8 cellular contexts compared by ENCODE assay signal in the genomic region with DNA sequence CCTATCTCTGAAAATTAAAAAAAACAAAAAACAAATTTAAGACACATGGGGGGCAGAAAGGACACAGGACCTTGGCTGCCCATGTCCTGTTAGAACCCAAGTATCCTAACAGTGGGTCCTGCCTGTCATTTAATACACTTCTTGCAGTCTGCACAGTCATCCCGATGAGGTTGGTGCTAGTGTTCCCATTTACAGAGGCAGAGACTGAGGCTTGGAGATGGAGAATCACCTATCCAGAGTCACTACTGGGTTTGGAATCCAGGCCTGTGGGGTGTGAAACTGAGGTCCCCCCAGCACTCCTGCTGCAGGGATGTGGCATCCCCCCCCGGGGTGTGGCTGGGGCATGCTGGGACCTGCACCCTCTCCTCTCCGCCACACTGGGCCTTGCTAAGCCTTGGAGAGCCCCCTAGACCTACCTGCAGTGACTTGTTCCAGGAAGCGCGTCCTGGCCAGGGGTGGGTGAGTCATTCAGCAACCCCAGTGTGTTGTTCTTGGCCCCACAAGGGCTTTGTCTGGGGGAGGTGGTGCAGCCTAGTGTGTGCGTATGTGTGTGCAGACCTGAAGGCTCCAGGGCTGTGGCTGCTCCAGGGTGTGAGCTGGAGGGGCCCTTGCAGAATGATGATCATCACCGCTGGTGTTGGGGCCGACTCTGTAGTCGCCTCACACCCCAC. TPM values are rescaled to one million over a fixed set of nuclear protein-coding genes. Genes with fewer than 3 reads are reported as not detected.
DNase-seq lines count a peak whose midpoint lies in the region; ATAC-seq, FAIRE-seq and TF ChIP-seq lines count a peak whose summit lies in the region.

No MANE protein-coding gene starts in this region.

- no peaks in the 10 kb centered on the region for H4K20me1 ChIP-seq in H1 (replicated peaks in 1 of 2; ENCODE audit: control insufficient read depth in 1 of 2, insufficient read depth in 2 of 2, low read length in 2 of 2)

- H3K79me2 ChIP-seq in H1 (ENCODE audit: control insufficient read depth in 1 of 2, insufficient read depth in 2 of 2, low read length in 2 of 2), result no peaks in the 10 kb centered on the region

- no peak for TF ChIP-seq CTCF in H1 (IDR thresholded peaks at IDR 0.05; ENCODE audit: control extremely low read depth in 1 of 3, insufficient read depth in 1 of 3, low read depth in 1 of 3, low read length in 3 of 3)
- TF ChIP-seq CTCF in glutamatergic neuron (IDR thresholded peaks at IDR 0.05; ENCODE audit: partially characterized antibody, unreplicated experiment), result no peak
- TF ChIP-seq CTCF in sigmoid colon (IDR thresholded peaks at IDR 0.05), result no peak

- DNase-seq in RPMI7951 (ENCODE audit: low read depth), result peak; percentile 76
- DNase-seq in H1 (ENCODE audit: low read depth in 1 of 2, low spot score in 2 of 2), result no peak
- peak; percentile 5 to 17 for DNase-seq in stimulated activated CD8-positive, alpha-beta memory T cell treated with anti-CD3 and anti-CD28 coated beads, Interleukin-7, amount 100 ng/mL, for 1 hour (ENCODE audit: low read depth in 2 of 2)
- no peak for DNase-seq in glutamatergic neuron
- DNase-seq in NCI-H526 (lab: John Stamatoyannopoulos, UW), result no peak
- DNase-seq in sigmoid colon, result no peak

- FAIRE-seq in H1 (lab: Jason Lieb, UNC), result no peak

- H3K9me3 Mint-ChIP-seq in glutamatergic neuron (ENCODE audit: unreplicated experiment), result peaks cover 4% of the 10 kb centered on the region

- TF ChIP-seq POLR2A in H1 (IDR thresholded peaks at IDR 0.05; ENCODE audit: control extremely low read depth in 1 of 2, low read depth in 2 of 2, low read length in 2 of 2) (no peak), sigmoid colon (IDR thresholded peaks at IDR 0.05) (no peak)

- H3K4me1 Mint-ChIP-seq in glutamatergic neuron (ENCODE audit: low read depth, unreplicated experiment), result no peaks in the 10 kb centered on the region

- H2AK5ac ChIP-seq in H1 (ENCODE audit: low read depth, low read length), result no peak overlapping the region

- no peak overlapping the region for H3K18ac ChIP-seq in H1 (ENCODE audit: extremely low read depth, low read length)

- H3K4me3 Mint-ChIP-seq in glutamatergic neuron (ENCODE audit: unreplicated experiment), result no peak overlapping the region

- H3K27ac ChIP-seq in H1 (ENCODE audit: low read depth, low read length) (no peak overlapping the region), sigmoid colon (no peak overlapping the region)

- H2BK120ac ChIP-seq in H1 (replicated peaks; ENCODE audit: low read depth, low read length), result no peak overlapping the region

- POLR2A ChIA-PET in H1 (lab: Charles Lee; ENCODE audit: partially characterized antibody), result interaction anchor here (0.6 to 1.0 kb wide), 3 partner anchors 12 to 54 kb away, joined by 3 read pairs; no protein-coding TSS in a partner anchor

- peaks cover 0 to 6% (median 4%) of the 10 kb centered on the region in 4 experiments; a peak in 3 of 7 replicates for H3K4me1 ChIP-seq in H1 (replicated peaks in 1 of 4; ENCODE audit: control insufficient read depth in 3 of 4, insufficient read depth in 4 of 4, low read length in 3 of 4)
- H3K4me1 ChIP-seq in sigmoid colon, result peaks cover 0 to 15% (median 14%) of the 10 kb centered on the region in 4 donors

- WGBS in H1 (ENCODE audit: extremely low coverage in 1 of 2, insufficient coverage in 1 of 2, insufficient read length in 1 of 2, insufficient replicate concordance in 2 of 2, low coverage in 1 of 2, low lambda C conversion rate in 2 of 2, missing lambda C conversion rate in 1 of 2), 2 experiments, result 90% methylated on average over 7 of the region's 9 CpGs; no CpG with 5 or more reads in 1 of the 2 experiments
- WGBS in sigmoid colon, 2 donors, result 84 to 88% methylated on average over 9 of the region's 9 CpGs

- CTCF ChIA-PET in H1 (lab: Charles Lee; ENCODE audit: partially characterized antibody), result interaction anchor here (0.6 kb wide), 1 partner anchor 51 kb away, joined by 3 read pairs; no protein-coding TSS in a partner anchor

- H3K4ac ChIP-seq in H1 (replicated peaks; ENCODE audit: insufficient read length, low read depth, low read length), result no peak overlapping the region

- H3K23me2 ChIP-seq in H1 (ENCODE audit: low read depth, low read length), result no peaks in the 10 kb centered on the region

- TF ChIP-seq EP300 in H1 (IDR thresholded peaks at IDR 0.05; ENCODE audit: borderline replicate concordance in 1 of 2, low read depth in 2 of 2, low read length in 2 of 2) (no peak), sigmoid colon (IDR thresholded peaks at IDR 0.05) (no peak)

- no peak overlapping the region for H4K91ac ChIP-seq in H1 (replicated peaks; ENCODE audit: insufficient read length, low read length)

- no peak overlapping the region for H3K4me2 ChIP-seq in H1 (ENCODE audit: insufficient read depth in 1 of 2, low read depth in 2 of 2, low read length in 2 of 2)

- H3K79me1 ChIP-seq in H1 (ENCODE audit: low read depth, low read length), result 0 out of 2 replicates have a peak, but pooled peaks cover 2% of the 10 kb centered on the region

- H3K36me3 Mint-ChIP-seq in glutamatergic neuron (ENCODE audit: unreplicated experiment), result no peaks in the 10 kb centered on the region

- TF ChIP-seq RAD21 in H1 (IDR thresholded peaks at IDR 0.05 in 1 of 2, conservative IDR thresholded peaks at IDR 0.05 in 1 of 2; ENCODE audit: low read depth in 2 of 2, low read length in 2 of 2), result no peak

- H2BK20ac ChIP-seq in H1 (ENCODE audit: low read length), result no peak overlapping the region

- no peak overlapping the region for H2BK15ac ChIP-seq in H1 (ENCODE audit: low read length)

- H3K27me3 ChIP-seq in H1 (replicated peaks in 1 of 4; ENCODE audit: control insufficient read depth in 3 of 4, extremely low read depth in 1 of 4, insufficient read depth in 3 of 4, low read length in 3 of 4) (no peaks in the 10 kb centered on the region), sigmoid colon (no peaks in the 10 kb centered on the region)

- no peak overlapping the region for H3K27ac Mint-ChIP-seq in glutamatergic neuron (ENCODE audit: unreplicated experiment)

- H3K9ac ChIP-seq in H1 (replicated peaks in 1 of 4; ENCODE audit: extremely low read depth in 1 of 4, low read depth in 3 of 4, low read length in 3 of 4), result no peak overlapping the region

- no peak overlapping the region for H2BK12ac ChIP-seq in H1 (ENCODE audit: low read depth, low read length)

- H3K14ac ChIP-seq in H1 (ENCODE audit: insufficient read length), result no peak overlapping the region

- no peak overlapping the region for H3K23ac ChIP-seq in H1 (ENCODE audit: insufficient read length)

- no peak overlapping the region for H3K4me3 ChIP-seq in H1 (ENCODE audit: extremely low read depth in 1 of 4, insufficient read depth in 2 of 4, low read depth in 3 of 4, low read length in 4 of 4)
- no peak overlapping the region for H3K4me3 ChIP-seq in sigmoid colon

- no peak overlapping the region for H2BK5ac ChIP-seq in H1 (ENCODE audit: low read depth, low read length)

- no peak overlapping the region for H4K5ac ChIP-seq in H1 (ENCODE audit: insufficient read length, low read depth, low read length)

- H3K27me3 Mint-ChIP-seq in glutamatergic neuron (ENCODE audit: unreplicated experiment), result no peaks in the 10 kb centered on the region

- H2AFZ ChIP-seq in H1 (ENCODE audit: low read length), result no peak overlapping the region

- ATAC-seq in GM18870 (IDR thresholded peaks at IDR 0.05; ENCODE audit: unreplicated experiment) (peak; percentile 87), HG02610 (IDR thresholded peaks at IDR 0.05; ENCODE audit: unreplicated experiment) (peak; percentile 98)

- H3K36me3 ChIP-seq in H1 (ENCODE audit: control insufficient read depth in 2 of 4, insufficient read depth in 4 of 4, low read length in 3 of 4), result no peaks in the 10 kb centered on the region; a peak in 1 of 8 replicates
- no peaks in the 10 kb centered on the region for H3K36me3 ChIP-seq in sigmoid colon

- H3K9me3 ChIP-seq in H1 (ENCODE audit: insufficient read depth in 2 of 2, low read depth in 1 of 2, low read length in 1 of 2) (no peaks in the 10 kb centered on the region), sigmoid colon (no peaks in the 10 kb centered on the region)

- H3K56ac ChIP-seq in H1 (replicated peaks; ENCODE audit: insufficient read length, low read depth, low read length), result no peak overlapping the region

- peak overlapping the region; percentile 60; the same call in 1 of the 2 replicates for H4K8ac ChIP-seq in H1 (ENCODE audit: extremely low read depth, insufficient read depth, low read length)

- intact Hi-C loops in sigmoid colon (cut with DNase I), result no loop called here

TF ChIP-seq in H1, 55 proteins besides CTCF, POLR2A, EP300 and RAD21:
- TF ChIP-seq BCL11A (IDR thresholded peaks at IDR 0.05; ENCODE audit: low read depth in 2 of 2, low read length in 2 of 2), result no peak
- no peak for TF ChIP-seq KDM1A (IDR thresholded peaks at IDR 0.05; ENCODE audit: borderline replicate concordance, low read length)
- TF ChIP-seq PHF8 (conservative IDR thresholded peaks at IDR 0.05; ENCODE audit: low read depth, low read length), result no peak
- TF ChIP-seq SRF (IDR thresholded peaks at IDR 0.05; ENCODE audit: low read depth, low read length), result no peak
- TF ChIP-seq HDAC2 (IDR thresholded peaks at IDR 0.05; ENCODE audit: borderline replicate concordance in 1 of 2, low read depth in 2 of 2, low read length in 2 of 2), result no peak
- TF ChIP-seq RBBP5 (IDR thresholded peaks at IDR 0.05; ENCODE audit: borderline replicate concordance, low read depth, low read length), result no peak
- TF ChIP-seq MAFK (IDR thresholded peaks at IDR 0.05; ENCODE audit: low read depth, low read length), result no peak
- TF ChIP-seq JUND (IDR thresholded peaks at IDR 0.05; ENCODE audit: low read length), result no peak
- TF ChIP-seq KDM4A (IDR thresholded peaks at IDR 0.05; ENCODE audit: low read depth, low read length, severe bottlenecking), result no peak
- no peak for TF ChIP-seq CHD2 (IDR thresholded peaks at IDR 0.05; ENCODE audit: low read length)
- TF ChIP-seq SAP30 (IDR thresholded peaks at IDR 0.05; ENCODE audit: insufficient read depth, insufficient replicate concordance, low read length), result no peak
- no peak for TF ChIP-seq KDM5A (IDR thresholded peaks at IDR 0.05; ENCODE audit: low read length)

RNA-seq across cellular contexts. Expression of a gene that starts 49.7 kb away (rescaled TPM):
- total RNA-seq in RPMI7951 (2014; rRNA removed; shearing (Covaris generic)), result 5.9 and 11.6 TPM in 2 replicates
- total RNA-seq in H1 (2021; fragmentation: NEBNext Ultra II Directional; extraction: Animal tissue kit (Norgen Biotek cat#: 25700)), result 21.2 and 21.4 TPM in 2 replicates
- polyA plus RNA-seq in H1 (2011; rRNA removed) (22.4 and 23.6 TPM in 2 replicates), sigmoid colon (10 to 100 TPM in 1 of 3 donors, under 1 TPM in 2; 0.46 to 10.1 (median 0.60) TPM)
- 38.7 TPM for polyA plus RNA-seq in H1 (2011; cell fraction: cytosol; rRNA removed)
- polyA plus RNA-seq in H1 (2011; cell fraction: nucleus; rRNA removed), result 30.4 TPM
- polyA plus RNA-seq in H1 (2012, experiment 1 of 2), result 20.6 to 32.3 TPM (median 27.0 TPM) in 4 replicates
- 17.8 TPM for polyA plus RNA-seq in H1 (2012, experiment 2 of 2)
- polyA plus RNA-seq in H1 (2013, experiment 1 of 2), result 9.6 TPM
- polyA plus RNA-seq in H1 (2013, experiment 2 of 2), result 8.0 TPM
- polyA minus RNA-seq in H1 (2011; rRNA and poly(A)+ RNA removed), result 9.7 and 10.2 TPM in 2 replicates
- 10.0 TPM for polyA minus RNA-seq in H1 (2011; cell fraction: cytosol; rRNA and poly(A)+ RNA removed)
- polyA minus RNA-seq in H1 (2011; cell fraction: nucleus; rRNA and poly(A)+ RNA removed), result 7.3 TPM
- total RNA-seq in glutamatergic neuron (ENCODE audit: unreplicated experiment) (5.5 TPM), sigmoid colon (1 to 10 TPM; 2.1 to 5.3 (median 4.4) TPM)

Comparison
In these comparisons a context has a peak if more than half of its experiments do, and no peak if none do; other contexts are left out.
1. DNase-seq: peak in RPMI7951 (single experiment) and stimulated activated CD8-positive, alpha-beta memory T cell treated with anti-CD3 and anti-CD28 coated beads, Interleukin-7, amount 100 ng/mL, for 1 hour (2 of 2); none in H1 (0 of 2), glutamatergic neuron (single experiment), NCI-H526 (0 of 2) and sigmoid colon (single experiment).